In the genomic region with DNA sequence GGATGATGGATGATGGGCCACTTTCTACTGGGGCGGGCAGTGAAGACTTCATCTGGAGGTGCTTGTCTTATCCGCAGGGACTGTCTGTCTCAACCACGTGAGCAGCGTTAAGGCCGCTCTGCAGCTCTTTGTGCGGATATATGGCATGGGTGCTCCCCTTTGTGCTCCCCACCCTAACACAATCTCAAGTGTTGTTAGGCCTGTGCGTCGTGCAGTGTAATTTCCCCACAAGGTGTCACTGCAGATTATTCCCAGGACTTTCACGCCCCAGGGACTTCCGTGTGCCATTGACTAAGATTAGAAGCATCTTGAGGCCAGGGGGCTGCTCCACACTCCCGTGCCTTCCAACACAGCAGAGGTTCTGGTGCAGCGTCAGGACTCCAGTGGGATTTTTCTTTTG, we compare ENCODE assay signal across 15 cellular contexts.
"Had no signal": no experiment of that assay in that cellular context is flagged by ENCODE, and none has a peak within 500 bp of the region (broad histone marks: within the 10 kb centered on the region; RNA-seq: fewer than 3 reads in every experiment).

No MANE protein-coding gene starts in this region.

- H3K27me3 Mint-ChIP-seq: central memory CD8-positive, alpha-beta T cell; dendritic cell treated with granulocyte-macrophage colony-stimulating factor and Interleukin-4, amounts not matched to agents 40 ng/mL and 50 ng/mL, for 4 days; stimulated activated memory B cell treated with anti-CD40 and anti-IgM and Interleukin-4, amounts not matched to agents 10 μg/mL and 1 μg/mL and 100 μg/mL, for 72 hours had no signal

- H3K27ac Mint-ChIP-seq: dendritic cell treated with granulocyte-macrophage colony-stimulating factor and Interleukin-4, amounts not matched to agents 40 ng/mL and 50 ng/mL, for 4 days; natural killer cell; stimulated activated memory B cell treated with anti-CD40 and anti-IgM and Interleukin-4, amounts not matched to agents 10 μg/mL and 1 μg/mL and 100 μg/mL, for 72 hours had no signal

- H3K4me3 Mint-ChIP-seq: activated T-cell treated with anti-CD3 and anti-CD28 coated beads, Interleukin-2, amount 50 U/mL, for 4 hours; central memory CD8-positive, alpha-beta T cell; dendritic cell treated with granulocyte-macrophage colony-stimulating factor and Interleukin-4, amounts not matched to agents 40 ng/mL and 50 ng/mL, for 4 days; natural killer cell; stimulated activated memory B cell treated with anti-CD40 and anti-IgM and Interleukin-4, amounts not matched to agents 10 μg/mL and 1 μg/mL and 100 μg/mL, for 72 hours had no signal

- ATAC-seq: activated naive CD4-positive, alpha-beta T cell treated with anti-CD3 and anti-CD28 coated beads, Interleukin-2, amount 50 U/mL, for 72 hours; activated T-cell treated with anti-CD3 and anti-CD28 coated beads, Interleukin-2, amount 50 U/mL, for 4 hours; body of pancreas; natural killer cell; right cardiac atrium; stimulated activated memory B cell treated with anti-CD40 and anti-IgM and Interleukin-4, amounts not matched to agents 10 μg/mL and 1 μg/mL and 100 μg/mL, for 72 hours had no signal

- H3K4me3 ChIP-seq: body of pancreas, smooth muscle cell, tibial nerve had no signal

- H3K9me3 Mint-ChIP-seq: activated naive CD4-positive, alpha-beta T cell treated with anti-CD3 and anti-CD28 coated beads, Interleukin-2, amount 50 U/mL, for 72 hours; activated T-cell treated with anti-CD3 and anti-CD28 coated beads, Interleukin-2, amount 50 U/mL, for 4 hours; central memory CD8-positive, alpha-beta T cell; dendritic cell treated with granulocyte-macrophage colony-stimulating factor and Interleukin-4, amounts not matched to agents 40 ng/mL and 50 ng/mL, for 4 days; natural killer cell; stimulated activated memory B cell treated with anti-CD40 and anti-IgM and Interleukin-4, amounts not matched to agents 10 μg/mL and 1 μg/mL and 100 μg/mL, for 72 hours had no signal

- H3K27ac ChIP-seq: body of pancreas, tibial nerve had no signal

- H3K27me3 ChIP-seq: body of pancreas, tibial nerve had no signal

- H3K36me3 Mint-ChIP-seq: natural killer cell had no signal

- DNase-seq: activated CD4-positive, alpha-beta T cell treated with anti-CD3 and anti-CD28 coated beads, Interleukin-2, amount 50 U/mL, for 48 hours; activated CD4-positive, CD25-positive, alpha-beta regulatory T cell treated with anti-CD3 and anti-CD28 coated beads, Interleukin-2, amount 50 U/mL, for 72 hours; activated effector memory CD4-positive, alpha-beta T cell treated with anti-CD3 and anti-CD28 coated beads, Interleukin-2, amount 50 U/mL, for 16 hours; activated T-cell treated with anti-CD3 and anti-CD28 coated beads, Interleukin-2, amount 50 U/mL, for 4 hours; amniotic stem cell; body of pancreas; natural killer cell; T-helper 9 cell had no signal

- H3K9me3 ChIP-seq: body of pancreas, tibial nerve had no signal

- H3K4me2 ChIP-seq: smooth muscle cell had no signal
